8 cellular contexts compared by ENCODE assay signal in genomic region chr1:30907641-30908445, GRCh38. TPM values are rescaled to one million over a fixed set of nuclear protein-coding genes. Genes with fewer than 3 reads are reported as not detected.
DNase-seq lines count a peak whose midpoint lies in the region; ATAC-seq, FAIRE-seq and TF ChIP-seq lines count a peak whose summit lies in the region.

No MANE protein-coding gene starts in this region.

- peaks cover 49% of the 10 kb centered on the region for H3K79me2 ChIP-seq in astrocyte (ENCODE audit: insufficient read depth, low read length)

- no peaks in the 10 kb centered on the region for H3K27me3 ChIP-seq in astrocyte (ENCODE audit: insufficient read depth, low read length)
- H3K27me3 ChIP-seq in stomach = peaks cover 0 to 26% (median 7%) of the 10 kb centered on the region in 3 donors

- ATAC-seq in HG02642 (IDR thresholded peaks at IDR 0.05; ENCODE audit: poor library complexity, unreplicated experiment) = no peak
- no peak for ATAC-seq in HG03039 (IDR thresholded peaks at IDR 0.05; ENCODE audit: unreplicated experiment)

- no peak overlapping the region for H3K27ac ChIP-seq in astrocyte (ENCODE audit: low read depth, low read length)
- no peak overlapping the region for H3K27ac ChIP-seq in kidney (ENCODE audit: low read depth in 2 of 2, low read length in 2 of 2)
- H3K27ac ChIP-seq in stomach = peak overlapping the region in 4 of 5 donors; percentile 62 to 85 (median 74)

- no peak for TF ChIP-seq POLR2A in stomach (IDR thresholded peaks at IDR 0.05)

- H3K36me3 Mint-ChIP-seq in IgD-negative memory B cell = peaks cover 1% of the 10 kb centered on the region
- no peaks in the 10 kb centered on the region for H3K36me3 Mint-ChIP-seq in astrocyte (ENCODE audit: low read depth, unreplicated experiment)

- H3K27me3 Mint-ChIP-seq in IgD-negative memory B cell (peaks cover 36% of the 10 kb centered on the region), astrocyte (ENCODE audit: low read depth, unreplicated experiment) (peaks cover 2% of the 10 kb centered on the region)

- peaks cover 46% of the 10 kb centered on the region for H4K20me1 ChIP-seq in astrocyte (ENCODE audit: insufficient read depth, low read length)

- TF ChIP-seq CTCF in astrocyte (IDR thresholded peaks at IDR 0.05; ENCODE audit: insufficient read depth, low read depth, low read length) (no peak), kidney (IDR thresholded peaks at IDR 0.05; ENCODE audit: borderline replicate concordance, extremely low read depth, insufficient read depth) (no peak), stomach (IDR thresholded peaks at IDR 0.05) (no peak)

- FAIRE-seq in astrocyte (lab: Jason Lieb, UNC) (no peak), kidney (lab: Jason Lieb, UNC) (no peak)

- H3K4me3 ChIP-seq in astrocyte (ENCODE audit: insufficient read depth, low read depth, low read length) = peak overlapping the region; percentile 68
- H3K4me3 ChIP-seq in kidney (ENCODE audit: low read length in 2 of 2) = peak overlapping the region; percentile 41 to 44
- peak overlapping the region; percentile 55 to 60 (median 58) for H3K4me3 ChIP-seq in stomach

- TF ChIP-seq EP300 in stomach (IDR thresholded peaks at IDR 0.05) = no peak

- 2 to 9% (median 5%) methylated on average over 5 to 64 of the region's 64 CpGs for WGBS in stomach, 5 donors

- H3K27ac Mint-ChIP-seq in IgD-negative memory B cell (peak overlapping the region in 2 of 3 donors; percentile 27 to 62), astrocyte (ENCODE audit: unreplicated experiment) (peak overlapping the region; percentile 82)

- H3K9me3 Mint-ChIP-seq in IgD-negative memory B cell = no peaks in the 10 kb centered on the region
- H3K9me3 Mint-ChIP-seq in astrocyte (ENCODE audit: unreplicated experiment) = no peaks in the 10 kb centered on the region

- DNase-seq in astrocyte (ENCODE audit: low read depth) (no peak), kidney (peak; percentile 80), stomach (no peak), NCI-H2227 (lab: John Stamatoyannopoulos, UW; ENCODE audit: unreplicated experiment) (no peak), DMS53 treated with DMSO at 0.1 percent for 48 hours (lab: John Stamatoyannopoulos, UW; ENCODE audit: unreplicated experiment) (no peak)

- intact Hi-C loops in kidney (cut with DNase I) = no loop called here
- intact Hi-C loops in stomach (cut with DNase I; ENCODE audit: low total_unique reads) = no loop called here

- H3K4me1 ChIP-seq in astrocyte (ENCODE audit: insufficient read depth, low read length) (peaks cover 30% of the 10 kb centered on the region), kidney (ENCODE audit: control insufficient read depth in 1 of 2, insufficient read depth in 1 of 2, low read depth in 1 of 2, low read length in 2 of 2) (peaks cover 0 to 16% of the 10 kb centered on the region in 2 donors), stomach (peaks cover 30 to 82% (median 56%) of the 10 kb centered on the region in 4 donors)

- H3K36me3 ChIP-seq in astrocyte (ENCODE audit: insufficient read depth, low read length) = no peaks in the 10 kb centered on the region
- H3K36me3 ChIP-seq in kidney (ENCODE audit: control insufficient read depth in 1 of 2, insufficient read depth in 2 of 2, low read length in 2 of 2) = no peaks in the 10 kb centered on the region
- no peaks in the 10 kb centered on the region for H3K36me3 ChIP-seq in stomach

- peaks cover 13 to 21% (median 14%) of the 10 kb centered on the region in 3 donors for H3K4me1 Mint-ChIP-seq in IgD-negative memory B cell
- H3K4me1 Mint-ChIP-seq in astrocyte (ENCODE audit: low read depth, unreplicated experiment) = peaks cover 20% of the 10 kb centered on the region

- H3K4me3 Mint-ChIP-seq in IgD-negative memory B cell = peak overlapping the region; percentile 70 to 89 (median 82)
- peak overlapping the region; percentile 94 for H3K4me3 Mint-ChIP-seq in astrocyte (ENCODE audit: unreplicated experiment)

- no peaks in the 10 kb centered on the region for H3K9me3 ChIP-seq in astrocyte (ENCODE audit: insufficient read depth, low read depth, low read length)
- no peaks in the 10 kb centered on the region for H3K9me3 ChIP-seq in kidney (ENCODE audit: control insufficient read depth in 1 of 2, low read length in 2 of 2)
- H3K9me3 ChIP-seq in stomach = no peaks in the 10 kb centered on the region

- H3K4me2 ChIP-seq in astrocyte (ENCODE audit: low read length) = peak overlapping the region; percentile 93

- H3K9ac ChIP-seq in astrocyte (ENCODE audit: low read length) = peak overlapping the region; percentile 74
- H3K9ac ChIP-seq in kidney (ENCODE audit: low read length in 2 of 2) = peak overlapping the region; percentile 2 to 46

- H2AFZ ChIP-seq in astrocyte (ENCODE audit: low read depth, low read length) = peak overlapping the region; percentile 27

RNA-seq across cellular contexts. Expression of gene SDC3, which starts 0.7 kb away (rescaled TPM):
- polyA plus RNA-seq in IgD-negative memory B cell (not detected), kidney (ENCODE audit: insufficient read depth, low read depth, low replicate concordance) (11.0 TPM), stomach (10 to 100 TPM in 2 of 3 donors, 1 to 10 TPM in 1; 9.9 to 13.0 (median 10.7) TPM)
- total RNA-seq in astrocyte (113 and 135 TPM in 2 replicates), kidney (58.7 TPM), stomach (10 to 100 TPM in 4 of 5 donors, under 1 TPM in 1; 0.58 to 47.2 (median 30.8) TPM)

Comparison
In these comparisons a context has a peak if more than half of its experiments do, and no peak if none do; other contexts are left out.
1. H3K27ac ChIP-seq: peak in stomach (4 of 5); none in astrocyte (single experiment) and kidney (0 of 2).
2. Peak in every context shown above with its lines, with median percentiles within 50 percentile points of each other: H3K4me3 ChIP-seq.